ENCODE assay signal across 9 cellular contexts in genomic region chr3:160129459-160130061, GRCh38.
DNase-seq lines count a peak whose midpoint lies in the region; ATAC-seq, FAIRE-seq and TF ChIP-seq lines count a peak whose summit lies in the region.
"Had no signal": no experiment of that assay in that cellular context is flagged by ENCODE, and none has a peak within 500 bp of the region (broad histone marks: within the 10 kb centered on the region; RNA-seq: fewer than 3 reads in every experiment).

No MANE protein-coding gene starts in this region.

- H3K4me1 ChIP-seq in HepG2 (ENCODE audit: insufficient read depth, low read length): no peaks in the 10 kb centered on the region
- peaks cover 2% of the 10 kb centered on the region for H3K4me1 ChIP-seq in mesendoderm (ENCODE audit: control insufficient read depth, low read depth, low read length)
- no peaks in the 10 kb centered on the region for H3K4me1 ChIP-seq in vagina

- POLR2A ChIA-PET in HepG2 (lab: Yijun Ruan, JAX): no interaction called here

- intact Hi-C loops in HepG2 (cut with micrococcal nuclease; ENCODE audit: unreplicated experiment): loop anchor here (5.0 kb wide), 1 partner anchor 82 kb away; no protein-coding TSS in a partner anchor
- intact Hi-C loops in vagina (cut with DNase I): no loop called here

- no peaks in the 10 kb centered on the region for H3K36me3 ChIP-seq in HepG2 (replicated peaks in 1 of 2; ENCODE audit: control insufficient read depth in 1 of 2, insufficient read depth in 2 of 2, low read length in 2 of 2)
- H3K36me3 ChIP-seq in WERI-Rb-1: no peaks in the 10 kb centered on the region
- no peaks in the 10 kb centered on the region for H3K36me3 ChIP-seq in mesendoderm (ENCODE audit: control insufficient read depth, insufficient read depth, low read length)
- no peaks in the 10 kb centered on the region for H3K36me3 ChIP-seq in vagina

- no peak overlapping the region for H3K56ac ChIP-seq in mesendoderm (ENCODE audit: low read length)

- ATAC-seq in GM18517 (IDR thresholded peaks at IDR 0.05; ENCODE audit: unreplicated experiment): peak; percentile 47
- peak; percentile 59 for ATAC-seq in HG03097 (IDR thresholded peaks at IDR 0.05; ENCODE audit: low FRiP score, unreplicated experiment)
- ATAC-seq in HepG2: no peak

- H3K9me3 ChIP-seq in HepG2 (ENCODE audit: low read length) (no peaks in the 10 kb centered on the region), WERI-Rb-1 (ENCODE audit: severe bottlenecking) (no peaks in the 10 kb centered on the region), vagina (no peaks in the 10 kb centered on the region)

- no peak overlapping the region for H2BK5ac ChIP-seq in mesendoderm (ENCODE audit: low read length)

- DNase-seq in SKM-1 treated with dmso at 0.1 percent for 144 hours (lab: John Stamatoyannopoulos, UW; ENCODE audit: unreplicated experiment): peak; percentile 77
- no peak for DNase-seq in HepG2 (ENCODE audit: low spot score)
- DNase-seq in activated CD4-positive, alpha-beta T cell treated with anti-CD3 and anti-CD28 coated beads, Interleukin-2, amount 50 U/mL, for 48 hours: no peak
- DNase-seq in WERI-Rb-1: no peak
- no peak for DNase-seq in mesendoderm
- DNase-seq in vagina (ENCODE audit: extremely low spot score in 2 of 2): no peak

- no peak overlapping the region for H3K4ac ChIP-seq in mesendoderm (ENCODE audit: low read depth, low read length)

- no peaks in the 10 kb centered on the region for H3K79me1 ChIP-seq in mesendoderm (ENCODE audit: low read length)

- no peak for TF ChIP-seq RAD21 in HepG2 (CRISPR knock-in tag; IDR thresholded peaks at IDR 0.05)

- no peak overlapping the region for H4K5ac ChIP-seq in mesendoderm (ENCODE audit: low read length)

- CTCF ChIA-PET in HepG2 (lab: Yijun Ruan, JAX; ENCODE audit: low intra/inter-chr PET ratio, low total read pairs): no interaction called here

- H2AFZ ChIP-seq in HepG2 (ENCODE audit: low read length): no peak overlapping the region

- no peak overlapping the region for H2BK120ac ChIP-seq in mesendoderm (ENCODE audit: low read depth, low read length)

- in situ Hi-C loops in HepG2 (cut with HindIII; ENCODE audit: extremely low pct_ligation_motif_present, low pct_unique_long_range_greater_than_20kb): loop anchor here (5.0 kb wide), 1 partner anchor 92 kb away; no protein-coding TSS in a partner anchor

- TF ChIP-seq EP300 in HepG2 (IDR thresholded peaks at IDR 0.05; ENCODE audit: low read depth in 2 of 2, low read length in 2 of 2) (no peak), HepG2 (CRISPR knock-in tag; IDR thresholded peaks at IDR 0.05; ENCODE audit: borderline replicate concordance) (no peak)

- no peak for TF ChIP-seq CTCF in HepG2 (CRISPR knock-in tag; IDR thresholded peaks at IDR 0.05)
- no peak for TF ChIP-seq CTCF in WERI-Rb-1 (IDR thresholded peaks at IDR 0.05; ENCODE audit: low read depth, low read length)
- TF ChIP-seq CTCF in vagina (IDR thresholded peaks at IDR 0.05): no peak

- H3K18ac ChIP-seq in mesendoderm (ENCODE audit: low read length): no peak overlapping the region

- FAIRE-seq in HepG2 (lab: Jason Lieb, UNC): no peak

- no peaks in the 10 kb centered on the region for H3K79me2 ChIP-seq in HepG2 (ENCODE audit: insufficient read depth, low read length)
- H3K79me2 ChIP-seq in mesendoderm (ENCODE audit: control insufficient read depth, insufficient read depth, low read length): no peaks in the 10 kb centered on the region

- H3K9ac ChIP-seq in HepG2 (ENCODE audit: insufficient read depth, low read depth, low read length): no peak overlapping the region
- H3K9ac ChIP-seq in mesendoderm (ENCODE audit: low read length): no peak overlapping the region

- BruUV-seq in HepG2 (replicated peaks; lab: Mats Ljungman, UMichigan): no TSS peak

- TF ChIP-seq POLR2A in HepG2 (IDR thresholded peaks at IDR 0.05; ENCODE audit: insufficient read depth in 1 of 2, low read depth in 2 of 2, low read length in 2 of 2) (no peak), vagina (IDR thresholded peaks at IDR 0.05) (no peak)

- no peak overlapping the region for H2BK15ac ChIP-seq in mesendoderm (replicated peaks; ENCODE audit: low read depth)

- no peak overlapping the region for H3K4me3 ChIP-seq in HepG2 (replicated peaks in 1 of 3; ENCODE audit: insufficient read depth in 1 of 3, low read depth in 2 of 3, low read length in 3 of 3)
- H3K4me3 ChIP-seq in WERI-Rb-1 (ENCODE audit: low read depth, low read length): no peak overlapping the region
- no peak overlapping the region for H3K4me3 ChIP-seq in mesendoderm (ENCODE audit: low read length)
- no peak overlapping the region for H3K4me3 ChIP-seq in vagina
- H3K4me3 ChIP-seq: SK-N-MC had no signal

- 15% methylated on average over 4 of the region's 4 CpGs for WGBS in HepG2 (ENCODE audit: low lambda C conversion rate)
- no CpG with 5 or more reads among the region's 4 CpGs for WGBS in mesendoderm (ENCODE audit: extremely low coverage, insufficient coverage, low lambda C conversion rate)

- no peak overlapping the region for H3K27ac ChIP-seq in HepG2 (ENCODE audit: extremely low read length, insufficient read depth, low read length)
- H3K27ac ChIP-seq in WERI-Rb-1: no peak overlapping the region
- H3K27ac ChIP-seq in mesendoderm (ENCODE audit: low read depth, low read length): no peak overlapping the region
- H3K27ac ChIP-seq in vagina: no peak overlapping the region
- H3K27ac ChIP-seq: SK-N-MC had no signal

- H3K27me3 ChIP-seq in HepG2 (ENCODE audit: control insufficient read depth in 1 of 2, insufficient read depth in 2 of 2, low read length in 2 of 2) (no peaks in the 10 kb centered on the region), WERI-Rb-1 (ENCODE audit: insufficient read depth, low read depth, severe bottlenecking) (no peaks in the 10 kb centered on the region), mesendoderm (ENCODE audit: insufficient read depth, low read length, poor library complexity) (no peaks in the 10 kb centered on the region), vagina (no peaks in the 10 kb centered on the region)

- H2AK5ac ChIP-seq in mesendoderm (ENCODE audit: low read length): no peak overlapping the region

- H3K4me2 ChIP-seq in HepG2 (ENCODE audit: low read depth, low read length) (no peak overlapping the region), mesendoderm (ENCODE audit: low read length) (no peak overlapping the region)

- no peaks in the 10 kb centered on the region for H4K20me1 ChIP-seq in HepG2 (ENCODE audit: insufficient read depth, low read length)

- H3K23ac ChIP-seq in mesendoderm (ENCODE audit: low read length): no peak overlapping the region

- no peak overlapping the region for H4K8ac ChIP-seq in mesendoderm (ENCODE audit: low read depth, low read length)

TF ChIP-seq in HepG2, 621 proteins besides CTCF, POLR2A, EP300 and RAD21:
- 0 out of 2 replicates have a peak, but pooled peaks have one; percentile 13 for TF ChIP-seq ZNF629 (CRISPR knock-in tag; conservative IDR thresholded peaks at IDR 0.05)
- no peak for TF ChIP-seq ZNF616 (CRISPR knock-in tag; IDR thresholded peaks at IDR 0.05; ENCODE audit: low read depth)
